In the genomic region with DNA sequence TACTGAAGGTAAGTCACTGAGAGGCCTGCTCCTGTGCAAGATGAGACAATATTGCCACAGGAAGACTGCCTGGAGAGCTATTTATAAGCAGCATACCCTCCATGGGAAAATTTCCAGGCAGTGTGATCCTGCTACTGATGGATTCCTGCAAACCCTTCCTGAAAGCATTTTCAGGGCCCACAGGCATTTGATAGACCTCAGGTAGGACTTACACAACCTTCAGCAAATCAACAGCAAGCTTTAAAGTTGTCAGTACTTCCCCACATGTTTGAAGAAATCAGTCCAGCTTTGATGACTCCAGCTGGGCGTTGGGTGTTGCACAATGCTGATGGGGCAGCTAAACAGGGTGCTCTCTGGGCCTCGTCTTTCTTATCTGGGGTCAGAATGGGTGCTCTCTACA, we compare ENCODE assay signal across 17 cellular contexts.
A peak's percentile ranks its signal among the peaks of the same experiment; 100 is the strongest.
DNase-seq lines count a peak whose midpoint lies in the region; ATAC-seq and TF ChIP-seq lines count a peak whose summit lies in the region.
"Had no signal": no experiment of that assay in that cellular context is flagged by ENCODE, and none has a peak within 500 bp of the region (broad histone marks: within the 10 kb centered on the region; RNA-seq: fewer than 3 reads in every experiment).

No MANE protein-coding gene starts in this region.

- CTCF ChIA-PET in OCI-LY7 (lab: Charles Lee; ENCODE audit: unreplicated experiment), result no interaction called here

- no TSS peak for BruUV-seq in OCI-LY7 (replicated peaks; lab: Mats Ljungman, UMichigan)

- H3K9me3 ChIP-seq in right lobe of liver (no peaks in the 10 kb centered on the region), OCI-LY7 (ENCODE audit: low read length) (no peaks in the 10 kb centered on the region)
- H3K9me3 ChIP-seq: neutrophil, SJSA1 had no signal

- no peak overlapping the region for H3K4me3 ChIP-seq in choroid plexus epithelial cell (ENCODE audit: low read depth, low read length)
- no peak overlapping the region for H3K4me3 ChIP-seq in right lobe of liver
- H3K4me3 ChIP-seq in OCI-LY7 (ENCODE audit: low read depth, low read length, poor library complexity, severe bottlenecking), result no peak overlapping the region
- H3K4me3 ChIP-seq: SJSA1 had no signal

- DNase-seq in AG08395 (ENCODE audit: low spot score) (peak; percentile 40), NCI-H226 (peak; percentile 78), choroid plexus epithelial cell (ENCODE audit: low read depth) (peak; percentile 73), right lobe of liver (peak in 1 of 3 donors; percentile 30), OCI-LY7 (ENCODE audit: low spot score) (no peak)
- DNase-seq in effector CD4-positive, alpha-beta T cell, result no peak
- DNase-seq: activated CD8-positive, alpha-beta memory T cell treated with anti-CD3 and anti-CD28 coated beads for 24 hours; activated gamma-delta T cell; brain microvascular endothelial cell; Calu3; H7; NCI-H187 treated with DMSO at 0.1 percent for 48 hours; NCI-H748 treated with DMSO at 0.1 percent for 48 hours had no signal

- no peak for TF ChIP-seq CTCF in choroid plexus epithelial cell (conservative IDR thresholded peaks at IDR 0.05; ENCODE audit: low read depth, low read length)
- no peak for TF ChIP-seq CTCF in right lobe of liver (IDR thresholded peaks at IDR 0.05)
- TF ChIP-seq CTCF in OCI-LY7 (conservative IDR thresholded peaks at IDR 0.05; ENCODE audit: low read length), result no peak

- H3K4me1 ChIP-seq in right lobe of liver (peaks cover 0 to 7% (median 0%) of the 10 kb centered on the region in 4 donors), OCI-LY7 (ENCODE audit: insufficient read depth, low read length, poor library complexity, severe bottlenecking) (no peaks in the 10 kb centered on the region)

- TF ChIP-seq POLR2A in right lobe of liver (IDR thresholded peaks at IDR 0.05), result no peak

- H3K79me2 ChIP-seq in OCI-LY7 (ENCODE audit: insufficient read depth, low read depth, low read length), result no peaks in the 10 kb centered on the region

- POLR2A ChIA-PET in OCI-LY7 (lab: Charles Lee), result no interaction called here

- no peak overlapping the region for H3K4me2 ChIP-seq in OCI-LY7 (ENCODE audit: low read length)

- intact Hi-C loops in right lobe of liver (cut with DNase I), result no loop called here
- intact Hi-C loops in OCI-LY7 (cut with micrococcal nuclease; ENCODE audit: unreplicated experiment), result no loop called here

- WGBS in right lobe of liver (ENCODE audit: insufficient coverage, low coverage, low lambda C conversion rate, missing lambda C conversion rate), result 13% methylated on average over 2 of the region's 2 CpGs

- no peak overlapping the region for H3K27ac ChIP-seq in right lobe of liver
- H3K27ac ChIP-seq in OCI-LY7 (ENCODE audit: low read depth, low read length, poor library complexity, severe bottlenecking), result no peak overlapping the region
- H3K27ac ChIP-seq: brain microvascular endothelial cell, neutrophil, SJSA1 had no signal

- no peaks in the 10 kb centered on the region for H3K9me2 ChIP-seq in OCI-LY7 (ENCODE audit: insufficient read depth, low read length)

- no peak overlapping the region for H2AFZ ChIP-seq in OCI-LY7 (ENCODE audit: low read length)

- no peaks in the 10 kb centered on the region for H4K20me1 ChIP-seq in OCI-LY7 (ENCODE audit: insufficient read depth, low read length)

- peak in 3 of 4 donors; percentile 33 to 71 (median 69) for ATAC-seq in right lobe of liver
- ATAC-seq in HG03571 (IDR thresholded peaks at IDR 0.05; ENCODE audit: unreplicated experiment), result no peak
- no peak for ATAC-seq in HG03442 (IDR thresholded peaks at IDR 0.05; ENCODE audit: unreplicated experiment)

- H3K27me3 ChIP-seq in right lobe of liver, result no peaks in the 10 kb centered on the region
- H3K27me3 ChIP-seq: brain microvascular endothelial cell, SJSA1 had no signal

- H3K36me3 ChIP-seq in right lobe of liver (no peaks in the 10 kb centered on the region), OCI-LY7 (ENCODE audit: insufficient read depth, low read length) (no peaks in the 10 kb centered on the region)
- H3K36me3 ChIP-seq: neutrophil had no signal

Comparison
In these comparisons a context has a peak if more than half of its experiments do, and no peak if none do; other contexts are left out.
1. DNase-seq: peak in AG08395 (single experiment), NCI-H226 (single experiment) and choroid plexus epithelial cell (single experiment); none in effector CD4-positive, alpha-beta T cell (single experiment) and OCI-LY7 (single experiment).
2. ATAC-seq: peak in right lobe of liver (3 of 4); none in HG03571 (single experiment) and HG03442 (single experiment).